ENCODE assay signal across 21 cellular contexts in the genomic region with DNA sequence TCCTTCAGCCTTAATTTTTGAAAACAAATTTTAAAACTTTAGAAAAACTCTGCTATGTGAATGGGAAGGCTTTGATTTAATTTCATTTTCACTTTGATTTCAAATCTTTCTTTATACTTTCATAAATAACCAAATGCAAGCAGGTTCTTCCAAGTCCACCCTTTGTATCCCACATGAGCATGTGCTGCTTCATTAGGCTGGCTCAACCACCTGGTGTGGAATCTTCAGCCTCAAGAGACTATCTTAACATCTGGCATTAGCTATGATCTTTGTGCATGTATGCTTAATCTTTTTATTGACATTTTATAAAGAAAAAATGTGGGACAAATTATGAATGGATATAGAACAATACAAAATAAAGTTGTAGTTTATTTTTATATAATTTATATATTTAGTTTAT.
DNase-seq lines count a peak whose midpoint lies in the region; ATAC-seq, FAIRE-seq and TF ChIP-seq lines count a peak whose summit lies in the region.
"Had no signal": no experiment of that assay in that cellular context is flagged by ENCODE, and none has a peak within 500 bp of the region (broad histone marks: within the 10 kb centered on the region; RNA-seq: fewer than 3 reads in every experiment).

No MANE protein-coding gene starts in this region.

- H3K4me1 Mint-ChIP-seq in glutamatergic neuron (ENCODE audit: low read depth, unreplicated experiment): peaks cover 14% of the 10 kb centered on the region

- H3K4me1 ChIP-seq in ascending aorta: no peaks in the 10 kb centered on the region

- TF ChIP-seq CTCF in glutamatergic neuron (IDR thresholded peaks at IDR 0.05; ENCODE audit: partially characterized antibody, unreplicated experiment): no peak
- no peak for TF ChIP-seq CTCF in ascending aorta (IDR thresholded peaks at IDR 0.05)

- no peak for ATAC-seq in HG02938 (IDR thresholded peaks at IDR 0.05; ENCODE audit: unreplicated experiment)
- ATAC-seq: HepG2 had no signal

- no peaks in the 10 kb centered on the region for H3K36me3 Mint-ChIP-seq in glutamatergic neuron (ENCODE audit: unreplicated experiment)

- H3K27ac Mint-ChIP-seq in glutamatergic neuron (ENCODE audit: unreplicated experiment): peak overlapping the region; percentile 88
- H3K27ac Mint-ChIP-seq: CD4-positive, alpha-beta memory T cell had no signal

- DNase-seq in DMS 273 treated with DMSO at 0.1 percent for 48 hours (lab: John Stamatoyannopoulos, UW) (peak; percentile 52), NCI-H69 (lab: John Stamatoyannopoulos, UW) (peak; percentile 30), glutamatergic neuron (no peak), ascending aorta (ENCODE audit: low spot score in 2 of 2) (no peak)
- DNase-seq in stimulated activated CD4-positive, alpha-beta T cell treated with anti-CD3 and anti-CD28 coated beads, Interleukin-2, amount 100 ng/mL, for 48 hours: no peak
- DNase-seq: AML-193; C1 segment of cervical spinal cord; CD4-positive, alpha-beta memory T cell; COR-L47; DMS79 treated with DMSO at 0.1 percent for 48 hours; Karpas-422; NCI-H1092; NCI-H1436; NCI-H187; NCI-H2081 treated with DMSO at 0.1 percent for 48 hours; NCI-H446 treated with DMSO at 0.1 percent for 48 hours; SIG-M5 had no signal

- intact Hi-C loops in ascending aorta (cut with DNase I): no loop called here

- FAIRE-seq in A204.1 (lab: Jason Lieb, UNC): peak; percentile 21
- FAIRE-seq: GM12892, HepG2 had no signal

- H3K4me3 Mint-ChIP-seq in glutamatergic neuron (ENCODE audit: unreplicated experiment): peak overlapping the region; percentile 38
- H3K4me3 Mint-ChIP-seq: CD4-positive, alpha-beta memory T cell had no signal

- H3K9me3 ChIP-seq in ascending aorta: no peaks in the 10 kb centered on the region

- no peaks in the 10 kb centered on the region for H3K36me3 ChIP-seq in ascending aorta

- no peaks in the 10 kb centered on the region for H3K27me3 Mint-ChIP-seq in glutamatergic neuron (ENCODE audit: unreplicated experiment)
- H3K27me3 Mint-ChIP-seq: CD4-positive, alpha-beta memory T cell had no signal

- H3K4me3 ChIP-seq in ascending aorta: no peak overlapping the region

- no peak overlapping the region for H3K27ac ChIP-seq in ascending aorta

- peaks cover 1% of the 10 kb centered on the region for H3K9me3 Mint-ChIP-seq in glutamatergic neuron (ENCODE audit: unreplicated experiment)
- H3K9me3 Mint-ChIP-seq: CD4-positive, alpha-beta memory T cell had no signal

- no peaks in the 10 kb centered on the region for H3K27me3 ChIP-seq in ascending aorta

Comparison
In these comparisons a context has a peak if more than half of its experiments do, and no peak if none do; other contexts are left out.
1. DNase-seq: peak in DMS 273 treated with DMSO at 0.1 percent for 48 hours (single experiment) and NCI-H69 (single experiment); none in glutamatergic neuron (single experiment), ascending aorta (0 of 2) and stimulated activated CD4-positive, alpha-beta T cell treated with anti-CD3 and anti-CD28 coated beads, Interleukin-2, amount 100 ng/mL, for 48 hours (0 of 2).